Comparison of ENCODE assay signal across 18 cellular contexts in genomic region chr7:68187549-68187948, GRCh38.
DNase-seq lines count a peak whose midpoint lies in the region; ATAC-seq and TF ChIP-seq lines count a peak whose summit lies in the region.
"Had no signal": no experiment of that assay in that cellular context is flagged by ENCODE, and none has a peak within 500 bp of the region (broad histone marks: within the 10 kb centered on the region; RNA-seq: fewer than 3 reads in every experiment).

No MANE protein-coding gene starts in this region.

- no peak overlapping the region for H3K4me3 ChIP-seq in BE2C (ENCODE audit: low read depth, low read length)
- no peak overlapping the region for H3K4me3 ChIP-seq in adrenal gland
- H3K4me3 ChIP-seq: A549, MG63 had no signal

- no peak overlapping the region for H3K27ac ChIP-seq in adrenal gland
- H3K27ac ChIP-seq: A549 had no signal

- H3K36me3 ChIP-seq in BE2C = no peaks in the 10 kb centered on the region
- no peaks in the 10 kb centered on the region for H3K36me3 ChIP-seq in adrenal gland (replicated peaks in 1 of 2)
- H3K36me3 ChIP-seq: MG63 had no signal

- peak; percentile 11 for DNase-seq in BE2C
- peak; percentile 43 for DNase-seq in H4 (ENCODE audit: low spot score)
- DNase-seq in RPMI8226 = peak; percentile 60
- DNase-seq in islet precursor cell = peak; percentile 61
- DNase-seq in adrenal gland = no peak
- no peak for DNase-seq in MV-4-11 (lab: John Stamatoyannopoulos, UW)
- DNase-seq: C1 segment of cervical spinal cord; CD8-positive, alpha-beta T cell; GDM1; Kasumi-1; MG63; NCI-H1048; NCI-H146; NCI-H2029 treated with DMSO at 0.1 percent for 48 hours; T-helper 1 cell had no signal

- no peak for TF ChIP-seq POLR2A in adrenal gland (IDR thresholded peaks at IDR 0.05)

- WGBS in adrenal gland, 4 donors = 83 to 86% (median 83%) methylated on average over 7 of the region's 7 CpGs

- H3K4me1 ChIP-seq in BE2C (no peaks in the 10 kb centered on the region; the same call in 1 of the 2 replicates), adrenal gland (replicated peaks in 1 of 2) (no peaks in the 10 kb centered on the region)
- H3K4me1 ChIP-seq: A549 had no signal

- intact Hi-C loops in adrenal gland (cut with DNase I) = no loop called here

- ATAC-seq in HG03571 (IDR thresholded peaks at IDR 0.05; ENCODE audit: unreplicated experiment) = no peak
- ATAC-seq: A549; CD8-positive, alpha-beta T cell; Panc1 had no signal

- H3K27me3 ChIP-seq in BE2C (no peaks in the 10 kb centered on the region), adrenal gland (no peaks in the 10 kb centered on the region)
- H3K27me3 ChIP-seq: MG63 had no signal

- H3K9me3 ChIP-seq in BE2C (no peaks in the 10 kb centered on the region), adrenal gland (replicated peaks in 1 of 3) (no peaks in the 10 kb centered on the region)
- H3K9me3 ChIP-seq: A549, MG63 had no signal

- TF ChIP-seq CTCF in BE2C (IDR thresholded peaks at IDR 0.05; ENCODE audit: low read depth, low read length) (no peak), adrenal gland (IDR thresholded peaks at IDR 0.05) (no peak)

Comparison
In these comparisons a context has a peak if more than half of its experiments do, and no peak if none do; other contexts are left out.
1. DNase-seq: peak in BE2C (single experiment), H4 (single experiment), RPMI8226 (single experiment) and islet precursor cell (single experiment); none in adrenal gland (0 of 7) and MV-4-11 (single experiment).